Comparison of ENCODE assay signal across 11 cellular contexts in genomic region chr6:30748851-30749540, GRCh38. TPM values are rescaled to one million over a fixed set of nuclear protein-coding genes. Genes with fewer than 3 reads are reported as not detected.
DNase-seq lines count a peak whose midpoint lies in the region; ATAC-seq, FAIRE-seq and TF ChIP-seq lines count a peak whose summit lies in the region.
"Had no signal": no experiment of that assay in that cellular context is flagged by ENCODE, and none has a peak within 500 bp of the region (broad histone marks: within the 10 kb centered on the region; RNA-seq: fewer than 3 reads in every experiment).

No MANE protein-coding gene starts in this region.

- POLR2A ChIA-PET in K562 (lab: Yijun Ruan, JAX) = interaction anchor here (0.9 to 1.2 kb wide), 4 partner anchors 10 to 71 kb away, joined by 3 to 4 read pairs (median 3); no protein-coding TSS in a partner anchor

- no peak overlapping the region for H3K4me2 ChIP-seq in K562 (ENCODE audit: insufficient read depth, low read length)

- 26% methylated on average over 8 of the region's 8 CpGs for WGBS in K562 (ENCODE audit: insufficient coverage, low coverage, missing lambda C conversion rate)
- 65 to 80% (median 75%) methylated on average over 8 of the region's 8 CpGs for WGBS in spleen, 5 donors

- H3K9me3 ChIP-seq in K562 (replicated peaks; ENCODE audit: control insufficient read depth, insufficient read depth, low read depth, low read length) (no peaks in the 10 kb centered on the region), spleen (no peaks in the 10 kb centered on the region)

- H3K9me1 ChIP-seq in K562 (ENCODE audit: control insufficient read depth, insufficient read depth, low read length) = no peaks in the 10 kb centered on the region

- TF ChIP-seq RAD21 in K562 (CRISPR knock-in tag; conservative IDR thresholded peaks at IDR 0.05 in 1 of 2, IDR thresholded peaks at IDR 0.05 in 1 of 2) = no peak

- peaks cover 4% of the 10 kb centered on the region for H3K79me2 ChIP-seq in K562 (ENCODE audit: control insufficient read depth, insufficient read depth, low read length)

- TF ChIP-seq POLR2A in K562 (conservative IDR thresholded peaks at IDR 0.05) = no peak
- TF ChIP-seq POLR2A in spleen (IDR thresholded peaks at IDR 0.05) = no peak

- in situ Hi-C loops in K562 (cut with MboI) = loop anchor here (5.0 kb wide), 1 partner anchor 63 kb away; no protein-coding TSS in a partner anchor

- TF ChIP-seq EP300 in K562 (IDR thresholded peaks at IDR 0.05; ENCODE audit: low read length) = no peak

- peak; percentile 95 for DNase-seq in HT1080 (ENCODE audit: low read depth)
- no peak for DNase-seq in K562 (ENCODE audit: extremely low read depth in 1 of 4, low spot score in 3 of 4)
- DNase-seq in kidney tubule cell (ENCODE audit: low spot score) = peak; percentile 85
- no peak for DNase-seq in spleen
- DNase-seq in HuH-7.5 (ENCODE audit: low spot score) = no peak
- no peak for DNase-seq in MV-4-11 (lab: John Stamatoyannopoulos, UW)
- DNase-seq in A172 (ENCODE audit: low spot score) = no peak
- DNase-seq: DND-41, NCI-H1436 had no signal

- H3K27me3 ChIP-seq in K562 (ENCODE audit: control insufficient read depth in 2 of 2, insufficient read depth in 2 of 2, low read length in 2 of 2) (no peaks in the 10 kb centered on the region), spleen (replicated peaks in 1 of 7) (no peaks in the 10 kb centered on the region)

- H3K4me1 ChIP-seq in K562 (replicated peaks in 1 of 2; ENCODE audit: control insufficient read depth in 2 of 2, insufficient read depth in 2 of 2, low read length in 2 of 2) (peaks cover 24 to 32% of the 10 kb centered on the region in 2 experiments), spleen (peaks cover 10 to 67% (median 16%) of the 10 kb centered on the region in 6 donors)

- no peak overlapping the region for H3K27ac ChIP-seq in K562 (ENCODE audit: extremely low read depth, low read depth, low read length)
- peak overlapping the region in 7 of 8 donors; percentile 29 to 68 (median 57) for H3K27ac ChIP-seq in spleen

- intact Hi-C loops in K562 (cut with micrococcal nuclease) (no loop called here), spleen (cut with DNase I; ENCODE audit: low total_unique reads) (loop anchor here (5.0 to 10.0 kb wide), 2 partner anchors 128 to 336 kb away; no protein-coding TSS in a partner anchor)

- no TSS peak for BruUV-seq in K562 (replicated peaks; lab: Mats Ljungman, UMichigan)

- CTCF ChIA-PET in K562 (lab: Yijun Ruan, JAX; ENCODE audit: low intra/inter-chr PET ratio) = no interaction called here

- H3K36me3 ChIP-seq in K562 (ENCODE audit: control insufficient read depth, insufficient read depth, low read length) (no peaks in the 10 kb centered on the region), spleen (no peaks in the 10 kb centered on the region)

- H2AFZ ChIP-seq in K562 (ENCODE audit: low read depth, low read length) = peak overlapping the region; percentile 78

- H4K20me1 ChIP-seq in K562 (replicated peaks; ENCODE audit: control insufficient read depth, insufficient read depth, low read length) = no peaks in the 10 kb centered on the region

- ATAC-seq in K562 (no peak), GM21737 (IDR thresholded peaks at IDR 0.05; ENCODE audit: unreplicated experiment) (no peak)

- peak overlapping the region in 1 of 2 experiments; percentile 22; a peak in 1 of 4 replicates for H3K9ac ChIP-seq in K562 (ENCODE audit: insufficient read depth in 1 of 2, low read depth in 2 of 2, low read length in 2 of 2)

- H3K4me3 ChIP-seq in K562 = no peak overlapping the region
- no peak overlapping the region for H3K4me3 ChIP-seq in spleen

- TF ChIP-seq CTCF in K562 (IDR thresholded peaks at IDR 0.05 in 2 of 3, conservative IDR thresholded peaks at IDR 0.05 in 1 of 3; ENCODE audit: insufficient read depth in 2 of 3, low read depth in 1 of 3, low read length in 3 of 3) = no peak
- TF ChIP-seq CTCF in spleen (IDR thresholded peaks at IDR 0.05 in 8 of 11, conservative IDR thresholded peaks at IDR 0.05 in 3 of 11) = no peak

- no peak for FAIRE-seq in K562 (lab: Jason Lieb, UNC)
- FAIRE-seq: colon had no signal

RNA-seq across cellular contexts. Expression of gene IER3, which starts 4.6 kb away (rescaled TPM):
- 156 and 195 TPM in 2 replicates for total RNA-seq in HT1080 (2014; rRNA removed; shearing (Covaris generic))
- polyA plus RNA-seq in HT1080 (2015; cell fraction: cytosol; rRNA removed) = 319 and 384 TPM in 2 replicates
- polyA plus RNA-seq in HT1080 (2015; cell fraction: nucleus; rRNA removed) = 434 and 449 TPM in 2 replicates
- 15.2 and 21.4 TPM in 2 replicates for total RNA-seq in K562 (2011; cell fraction: chromatin; rRNA removed; ENCODE audit: low replicate concordance)
- 22.4 and 29.0 TPM in 2 replicates for total RNA-seq in K562 (2011; cell fraction: nucleolus; rRNA removed)
- total RNA-seq in K562 (2011; cell fraction: nucleoplasm; rRNA removed) = 21.0 and 27.1 TPM in 2 replicates
- 18.7 and 24.7 TPM in 2 replicates for total RNA-seq in K562 (2014; rRNA removed)
- total RNA-seq in K562 (2014; rRNA removed; fragmentation: Illumina TruSeq; extraction: Trizol) = 8.0 and 8.2 TPM in 2 replicates
- total RNA-seq in K562 (2015; rRNA removed; fragmentation: Illumina TruSeq; extraction: Trizol) = 13.0 and 15.1 TPM in 2 replicates
- 23.4 and 24.1 TPM in 2 replicates for total RNA-seq in K562 (2021)
- 8.8 and 11.5 TPM in 2 replicates for polyA plus RNA-seq in K562 (2011; rRNA removed)
- 9.9 and 20.6 TPM in 2 replicates for polyA plus RNA-seq in K562 (2011; cell fraction: cytosol; rRNA removed)
- 25.7 and 32.6 TPM in 2 replicates for polyA plus RNA-seq in K562 (2011; cell fraction: nucleus; rRNA removed)
- polyA plus RNA-seq in K562 (2012) = 30.7 and 77.8 TPM in 2 replicates
- 11.4 and 12.5 TPM in 2 replicates for polyA plus RNA-seq in K562 (2014; fragmentation: Illumina TruSeq; extraction: Trizol)
- 1 to 10 TPM; 1.5 to 1.7 TPM for polyA plus RNA-seq in K562 (2014; fragmentation: Nextera tagmentation; extraction: Ambion mirVana)
- 26.0 and 30.0 TPM in 2 replicates for polyA plus RNA-seq in K562 (2014; rRNA removed)
- 3.8 and 6.5 TPM in 2 replicates for polyA minus RNA-seq in K562 (2011; rRNA and poly(A)+ RNA removed)
- polyA minus RNA-seq in K562 (2011; cell fraction: cytosol; rRNA and poly(A)+ RNA removed) = 5.3 and 6.8 TPM in 2 replicates
- 9.7 and 12.9 TPM in 2 replicates for polyA minus RNA-seq in K562 (2011; cell fraction: nucleus; rRNA and poly(A)+ RNA removed)
- 10 to 100 TPM; 29.8 to 62.2 (median 41.7) TPM for total RNA-seq in spleen
- polyA plus RNA-seq in spleen = 10 to 100 TPM; 19.8 to 29.4 (median 25.7) TPM
- total RNA-seq in A172 (2014; rRNA removed; shearing (Covaris generic)) = 61.1 and 63.2 TPM in 2 replicates

RNA-seq across cellular contexts. Expression of gene FLOT1, which starts 6.5 kb away (rescaled TPM):
- 67.0 and 73.8 TPM in 2 replicates for total RNA-seq in HT1080 (2014; rRNA removed; shearing (Covaris generic))
- polyA plus RNA-seq in HT1080 (2015; cell fraction: cytosol; rRNA removed) = 107 and 120 TPM in 2 replicates
- polyA plus RNA-seq in HT1080 (2015; cell fraction: nucleus; rRNA removed) = 92.9 and 99.6 TPM in 2 replicates
- 164 and 277 TPM in 2 replicates for total RNA-seq in K562 (2011; cell fraction: chromatin; rRNA removed; ENCODE audit: low replicate concordance)
- 152 and 165 TPM in 2 replicates for total RNA-seq in K562 (2011; cell fraction: nucleolus; rRNA removed)
- total RNA-seq in K562 (2011; cell fraction: nucleoplasm; rRNA removed) = 155 and 194 TPM in 2 replicates
- total RNA-seq in K562 (2014; rRNA removed) (118 and 131 TPM in 2 replicates), K562 (2014; rRNA removed; fragmentation: Illumina TruSeq; extraction: Trizol) (84.7 and 84.8 TPM in 2 replicates), K562 (2015; rRNA removed; fragmentation: Illumina TruSeq; extraction: Trizol) (101 and 102 TPM in 2 replicates), K562 (2021) (124 and 127 TPM in 2 replicates), spleen (100 to 1,000 TPM; 125 to 205 (median 170) TPM)
- polyA plus RNA-seq in K562 (2011; rRNA removed) (131 and 154 TPM in 2 replicates), K562 (2014; fragmentation: Illumina TruSeq; extraction: Trizol) (138 and 144 TPM in 2 replicates), K562 (2014; fragmentation: Nextera tagmentation; extraction: Ambion mirVana) (10 to 100 TPM; 11.7 to 12.0 TPM), K562 (2014; rRNA removed) (149 and 174 TPM in 2 replicates), spleen (100 to 1,000 TPM; 116 to 178 (median 116) TPM)
- 144 and 149 TPM in 2 replicates for polyA plus RNA-seq in K562 (2011; cell fraction: cytosol; rRNA removed)
- polyA plus RNA-seq in K562 (2011; cell fraction: nucleus; rRNA removed) = 209 and 233 TPM in 2 replicates
- polyA plus RNA-seq in K562 (2012) = 135 and 272 TPM in 2 replicates
- 122 and 132 TPM in 2 replicates for polyA minus RNA-seq in K562 (2011; rRNA and poly(A)+ RNA removed)
- 72.2 and 76.2 TPM in 2 replicates for polyA minus RNA-seq in K562 (2011; cell fraction: cytosol; rRNA and poly(A)+ RNA removed)
- polyA minus RNA-seq in K562 (2011; cell fraction: nucleus; rRNA and poly(A)+ RNA removed) = 38.5 and 58.5 TPM in 2 replicates
- total RNA-seq in A172 (2014; rRNA removed; shearing (Covaris generic)) = 163 and 165 TPM in 2 replicates

RNA-seq across cellular contexts. Expression of gene TUBB, which starts 28.8 kb away (rescaled TPM):
- 1,534 and 1,911 TPM in 2 replicates for total RNA-seq in HT1080 (2014; rRNA removed; shearing (Covaris generic))
- polyA plus RNA-seq in HT1080 (2015; cell fraction: cytosol; rRNA removed) = 1,782 and 1,790 TPM in 2 replicates
- 2,351 and 2,402 TPM in 2 replicates for polyA plus RNA-seq in HT1080 (2015; cell fraction: nucleus; rRNA removed)
- total RNA-seq in K562 (2011; cell fraction: chromatin; rRNA removed; ENCODE audit: low replicate concordance) = 127 and 264 TPM in 2 replicates
- 272 and 276 TPM in 2 replicates for total RNA-seq in K562 (2011; cell fraction: nucleolus; rRNA removed)
- 270 and 313 TPM in 2 replicates for total RNA-seq in K562 (2011; cell fraction: nucleoplasm; rRNA removed)
- total RNA-seq in K562 (2014; rRNA removed) = 1,062 and 1,409 TPM in 2 replicates
- 863 and 971 TPM in 2 replicates for total RNA-seq in K562 (2014; rRNA removed; fragmentation: Illumina TruSeq; extraction: Trizol)
- 1,443 and 1,478 TPM in 2 replicates for total RNA-seq in K562 (2015; rRNA removed; fragmentation: Illumina TruSeq; extraction: Trizol)
- total RNA-seq in K562 (2021) = 1,495 and 1,529 TPM in 2 replicates
- 2,369 and 2,705 TPM in 2 replicates for polyA plus RNA-seq in K562 (2011; rRNA removed)
- polyA plus RNA-seq in K562 (2011; cell fraction: cytosol; rRNA removed) = 2,776 and 3,265 TPM in 2 replicates
- 619 and 708 TPM in 2 replicates for polyA plus RNA-seq in K562 (2011; cell fraction: nucleus; rRNA removed)
- polyA plus RNA-seq in K562 (2012) = 1,523 and 1,878 TPM in 2 replicates
- polyA plus RNA-seq in K562 (2014; fragmentation: Illumina TruSeq; extraction: Trizol) = 2,541 and 2,870 TPM in 2 replicates
- polyA plus RNA-seq in K562 (2014; fragmentation: Nextera tagmentation; extraction: Ambion mirVana) = 1,000 to 10,000 TPM; 1,106 to 1,864 TPM
- 1,462 and 1,903 TPM in 2 replicates for polyA plus RNA-seq in K562 (2014; rRNA removed)
- polyA minus RNA-seq in K562 (2011; rRNA and poly(A)+ RNA removed) = 1,764 and 2,070 TPM in 2 replicates
- 880 and 960 TPM in 2 replicates for polyA minus RNA-seq in K562 (2011; cell fraction: cytosol; rRNA and poly(A)+ RNA removed)
- polyA minus RNA-seq in K562 (2011; cell fraction: nucleus; rRNA and poly(A)+ RNA removed) = 140 and 261 TPM in 2 replicates
- 100 to 1,000 TPM; 189 to 344 (median 272) TPM for total RNA-seq in spleen
- 100 to 1,000 TPM; 109 to 203 (median 182) TPM for polyA plus RNA-seq in spleen
- total RNA-seq in A172 (2014; rRNA removed; shearing (Covaris generic)) = 1,118 and 1,364 TPM in 2 replicates

RNA-seq across cellular contexts. Expression of gene MDC1, which starts 31.9 kb away (rescaled TPM):
- total RNA-seq in HT1080 (2014; rRNA removed; shearing (Covaris generic)) = 11.0 and 12.9 TPM in 2 replicates
- 13.7 and 16.5 TPM in 2 replicates for polyA plus RNA-seq in HT1080 (2015; cell fraction: cytosol; rRNA removed)
- 55.0 and 55.9 TPM in 2 replicates for polyA plus RNA-seq in HT1080 (2015; cell fraction: nucleus; rRNA removed)
- total RNA-seq in K562 (2011; cell fraction: chromatin; rRNA removed; ENCODE audit: low replicate concordance) = 79.5 and 80.7 TPM in 2 replicates
- total RNA-seq in K562 (2011; cell fraction: nucleolus; rRNA removed) = 47.5 and 50.5 TPM in 2 replicates
- 62.0 and 85.1 TPM in 2 replicates for total RNA-seq in K562 (2011; cell fraction: nucleoplasm; rRNA removed)
- total RNA-seq in K562 (2014; rRNA removed) = 15.7 and 24.3 TPM in 2 replicates
- total RNA-seq in K562 (2014; rRNA removed; fragmentation: Illumina TruSeq; extraction: Trizol) = 20.0 and 25.5 TPM in 2 replicates
- 15.6 and 18.2 TPM in 2 replicates for total RNA-seq in K562 (2015; rRNA removed; fragmentation: Illumina TruSeq; extraction: Trizol)
- total RNA-seq in K562 (2021) = 96.8 and 114 TPM in 2 replicates
- polyA plus RNA-seq in K562 (2011; rRNA removed) = 21.5 and 55.8 TPM in 2 replicates
- 28.0 and 35.1 TPM in 2 replicates for polyA plus RNA-seq in K562 (2011; cell fraction: cytosol; rRNA removed)
- 105 and 141 TPM in 2 replicates for polyA plus RNA-seq in K562 (2011; cell fraction: nucleus; rRNA removed)
- 68.1 and 105 TPM in 2 replicates for polyA plus RNA-seq in K562 (2012)
- 72.9 and 95.4 TPM in 2 replicates for polyA plus RNA-seq in K562 (2014; fragmentation: Illumina TruSeq; extraction: Trizol)
- polyA plus RNA-seq in K562 (2014; fragmentation: Nextera tagmentation; extraction: Ambion mirVana) = 1 to 10 TPM; 8.2 to 8.8 TPM
- polyA plus RNA-seq in K562 (2014; rRNA removed) = 31.3 and 35.0 TPM in 2 replicates
- polyA minus RNA-seq in K562 (2011; rRNA and poly(A)+ RNA removed) = 24.0 and 34.6 TPM in 2 replicates
- polyA minus RNA-seq in K562 (2011; cell fraction: cytosol; rRNA and poly(A)+ RNA removed) = 56.9 and 94.9 TPM in 2 replicates
- polyA minus RNA-seq in K562 (2011; cell fraction: nucleus; rRNA and poly(A)+ RNA removed) = 16.4 and 27.8 TPM in 2 replicates
- 10 to 100 TPM; 20.8 to 47.7 (median 39.0) TPM for total RNA-seq in spleen
- 10 to 100 TPM in 2 of 3 donors, 1 to 10 TPM in 1; 7.8 to 18.2 (median 16.5) TPM for polyA plus RNA-seq in spleen
- 4.8 and 7.6 TPM in 2 replicates for total RNA-seq in A172 (2014; rRNA removed; shearing (Covaris generic))

RNA-seq across cellular contexts. Expression of gene NRM, which starts 58.2 kb away (rescaled TPM):
- total RNA-seq in HT1080 (2014; rRNA removed; shearing (Covaris generic)) = 11.2 and 18.5 TPM in 2 replicates
- 29.2 and 33.3 TPM in 2 replicates for polyA plus RNA-seq in HT1080 (2015; cell fraction: cytosol; rRNA removed)
- polyA plus RNA-seq in HT1080 (2015; cell fraction: nucleus; rRNA removed) = 22.9 and 31.6 TPM in 2 replicates
- 17.1 and 42.3 TPM in 2 replicates for total RNA-seq in K562 (2011; cell fraction: chromatin; rRNA removed; ENCODE audit: low replicate concordance)
- total RNA-seq in K562 (2011; cell fraction: nucleolus; rRNA removed) = 41.3 and 48.0 TPM in 2 replicates
- 51.0 and 61.6 TPM in 2 replicates for total RNA-seq in K562 (2011; cell fraction: nucleoplasm; rRNA removed)
- total RNA-seq in K562 (2014; rRNA removed) (9.7 and 12.4 TPM in 2 replicates), K562 (2014; rRNA removed; fragmentation: Illumina TruSeq; extraction: Trizol) (10.6 and 14.4 TPM in 2 replicates), K562 (2015; rRNA removed; fragmentation: Illumina TruSeq; extraction: Trizol) (17.4 and 18.1 TPM in 2 replicates), K562 (2021) (32.9 and 35.7 TPM in 2 replicates), spleen (10 to 100 TPM in 6 of 7 donors, 1 to 10 TPM in 1; 9.8 to 13.8 (median 11.0) TPM)
- polyA plus RNA-seq in K562 (2011; rRNA removed) (12.6 and 22.9 TPM in 2 replicates), K562 (2014; fragmentation: Illumina TruSeq; extraction: Trizol) (57.9 and 58.2 TPM in 2 replicates), K562 (2014; fragmentation: Nextera tagmentation; extraction: Ambion mirVana) (10 to 100 TPM; 16.1 to 18.6 TPM), K562 (2014; rRNA removed) (19.4 and 22.5 TPM in 2 replicates), spleen (10 to 100 TPM; 14.1 to 19.6 (median 17.7) TPM)
- 26.4 and 41.5 TPM in 2 replicates for polyA plus RNA-seq in K562 (2011; cell fraction: cytosol; rRNA removed)
- polyA plus RNA-seq in K562 (2011; cell fraction: nucleus; rRNA removed) = 28.3 and 48.5 TPM in 2 replicates
- 45.0 and 59.0 TPM in 2 replicates for polyA plus RNA-seq in K562 (2012)
- polyA minus RNA-seq in K562 (2011; rRNA and poly(A)+ RNA removed) = 14.4 and 15.0 TPM in 2 replicates
- polyA minus RNA-seq in K562 (2011; cell fraction: cytosol; rRNA and poly(A)+ RNA removed) = 19.7 and 29.2 TPM in 2 replicates
- polyA minus RNA-seq in K562 (2011; cell fraction: nucleus; rRNA and poly(A)+ RNA removed) = 12.0 and 14.7 TPM in 2 replicates
- 13.2 and 14.0 TPM in 2 replicates for total RNA-seq in A172 (2014; rRNA removed; shearing (Covaris generic))

Comparison
In these comparisons a context has a peak if more than half of its experiments do, and no peak if none do; other contexts are left out.
1. DNase-seq: peak in HT1080 (single experiment) and kidney tubule cell (single experiment); none in K562 (0 of 4), spleen (single experiment), HuH-7.5 (single experiment), MV-4-11 (single experiment) and A172 (single experiment).